In genomic region chr1:76854255-76854654, GRCh38 we compare ENCODE assay signal across 27 cellular contexts. TPM values are rescaled to one million over a fixed set of nuclear protein-coding genes. Genes with fewer than 3 reads are reported as not detected.
"Had no signal": no experiment of that assay in that cellular context is flagged by ENCODE, and none has a peak within 500 bp of the region (broad histone marks: within the 10 kb centered on the region; RNA-seq: fewer than 3 reads in every experiment).

No MANE protein-coding gene starts in this region.

- H3K36me3 Mint-ChIP-seq: activated CD8-positive, alpha-beta memory T cell treated with anti-CD3 and anti-CD28 coated beads, Interleukin-2, amount 10 ng/mL, durations not matched to agents 7 days and 5 days; activated naive CD8-positive, alpha-beta T cell had no signal

- H3K9me3 Mint-ChIP-seq: nephron; T-helper 2 cell treated with Interferon-gamma antibody and Interleukin-4, amounts not matched to agents 5 μg/mL and 100 μg/mL, for 36 hours had no signal

- H3K36me3 ChIP-seq: esophagus squamous epithelium, pancreas, prostate gland, sigmoid colon, tibial nerve had no signal

- ATAC-seq: activated CD4-positive, alpha-beta T cell treated with anti-CD3 and anti-CD28 coated beads for 36 hours; activated CD8-positive, alpha-beta memory T cell treated with anti-CD3 and anti-CD28 coated beads, Interleukin-2, amount 10 ng/mL, durations not matched to agents 7 days and 5 days; activated CD8-positive, alpha-beta T cell treated with anti-CD3 and anti-CD28 coated beads, Interleukin-2, amount 10 ng/mL, durations not matched to agents 7 days and 5 days; left lobe of liver; pancreas had no signal

- H3K9me3 ChIP-seq: esophagus squamous epithelium, pancreas, prostate gland, sigmoid colon, tibial nerve had no signal

- DNase-seq: activated CD4-positive, alpha-beta T cell treated with anti-CD3 and anti-CD28 coated beads for 36 hours; activated CD4-positive, CD25-positive, alpha-beta regulatory T cell; activated CD8-positive, alpha-beta memory T cell treated with anti-CD3 and anti-CD28 coated beads, Interleukin-2, amount 10 ng/mL, durations not matched to agents 7 days and 5 days; activated CD8-positive, alpha-beta T cell treated with anti-CD3 and anti-CD28 coated beads, Interleukin-2, amount 10 ng/mL, durations not matched to agents 7 days and 5 days; activated effector memory CD4-positive, alpha-beta T cell treated with Interleukin-2 at 50 U/mL for 16 hours; activated naive CD4-positive, alpha-beta T cell treated with Interleukin-2 at 50 U/mL for 16 hours; anterior cingulate cortex; dermis blood vessel endothelial cell; effector CD4-positive, alpha-beta T cell; esophagus squamous epithelium; foreskin melanocyte; kidney glomerular epithelial cell; pancreas; sigmoid colon; small intestine; stimulated activated CD4-positive, alpha-beta T cell treated with anti-CD3 and anti-CD28 coated beads, Interleukin-4, amount 100 ng/mL, for 24 hours; stimulated activated naive CD4-positive, alpha-beta T cell; T-helper 1 cell had no signal

- H3K27ac ChIP-seq: epithelial cell of prostate, esophagus squamous epithelium, pancreas, prostate gland, sigmoid colon, tibial nerve had no signal

- H3K27me3 ChIP-seq: esophagus squamous epithelium, pancreas, sigmoid colon, tibial nerve had no signal

- H3K4me1 ChIP-seq: esophagus squamous epithelium, pancreas, prostate gland, sigmoid colon, tibial nerve had no signal

- H3K4me3 ChIP-seq: esophagus squamous epithelium, lung, pancreas, prostate gland, sigmoid colon, tibial nerve had no signal

- H3K4me3 Mint-ChIP-seq: activated CD4-positive, alpha-beta T cell treated with anti-CD3 and anti-CD28 coated beads for 36 hours; activated CD8-positive, alpha-beta memory T cell treated with anti-CD3 and anti-CD28 coated beads, Interleukin-2, amount 10 ng/mL, durations not matched to agents 7 days and 5 days; activated CD8-positive, alpha-beta T cell treated with anti-CD3 and anti-CD28 coated beads, Interleukin-2, amount 10 ng/mL, durations not matched to agents 7 days and 5 days; activated naive CD8-positive, alpha-beta T cell; nephron; T-helper 2 cell treated with Interferon-gamma antibody and Interleukin-4, amounts not matched to agents 5 μg/mL and 100 μg/mL, for 36 hours had no signal

- H3K27ac Mint-ChIP-seq: activated CD4-positive, alpha-beta T cell treated with anti-CD3 and anti-CD28 coated beads for 36 hours; activated CD8-positive, alpha-beta memory T cell treated with anti-CD3 and anti-CD28 coated beads, Interleukin-2, amount 10 ng/mL, durations not matched to agents 7 days and 5 days; activated CD8-positive, alpha-beta T cell treated with anti-CD3 and anti-CD28 coated beads, Interleukin-2, amount 10 ng/mL, durations not matched to agents 7 days and 5 days; activated naive CD8-positive, alpha-beta T cell; nephron; T-helper 2 cell treated with Interferon-gamma antibody and Interleukin-4, amounts not matched to agents 5 μg/mL and 100 μg/mL, for 36 hours had no signal

- H3K4me1 Mint-ChIP-seq: activated CD4-positive, alpha-beta T cell treated with anti-CD3 and anti-CD28 coated beads for 36 hours; activated CD8-positive, alpha-beta memory T cell treated with anti-CD3 and anti-CD28 coated beads, Interleukin-2, amount 10 ng/mL, durations not matched to agents 7 days and 5 days had no signal

RNA-seq across cellular contexts. Expression of gene ST6GALNAC5, which starts 13.0 kb away (rescaled TPM):
- total RNA-seq: activated CD4-positive, alpha-beta T cell treated with anti-CD3 and anti-CD28 coated beads for 36 hours; activated CD8-positive, alpha-beta memory T cell treated with anti-CD3 and anti-CD28 coated beads, Interleukin-2, amount 10 ng/mL, durations not matched to agents 7 days and 5 days; activated CD8-positive, alpha-beta T cell treated with anti-CD3 and anti-CD28 coated beads, Interleukin-2, amount 10 ng/mL, durations not matched to agents 7 days and 5 days; dermis blood vessel endothelial cell; glomerular endothelial cell; left lobe of liver had no signal
